12 cellular contexts compared by ENCODE assay signal in genomic region chr3:123799544-123800351, GRCh38.
A peak's percentile ranks its signal among the peaks of the same experiment; 100 is the strongest.
DNase-seq lines count a peak whose midpoint lies in the region; ATAC-seq and TF ChIP-seq lines count a peak whose summit lies in the region.
"Had no signal": no experiment of that assay in that cellular context is flagged by ENCODE, and none has a peak within 500 bp of the region (broad histone marks: within the 10 kb centered on the region; RNA-seq: fewer than 3 reads in every experiment).

No MANE protein-coding gene starts in this region.

- no peak overlapping the region for H3K14ac ChIP-seq in trophoblast cell (ENCODE audit: low read length)

- no peaks in the 10 kb centered on the region for H3K9me3 ChIP-seq in RWPE2 (ENCODE audit: severe bottlenecking)
- H3K9me3 ChIP-seq in trophoblast cell (ENCODE audit: insufficient read depth, low read depth, low read length), result peaks cover 3% of the 10 kb centered on the region
- H3K9me3 ChIP-seq: SJCRH30 had no signal

- no peak overlapping the region for H4K12ac ChIP-seq in trophoblast cell (ENCODE audit: low read depth, low read length)

- H4K8ac ChIP-seq in trophoblast cell (ENCODE audit: low read depth, low read length), result peak overlapping the region; percentile 7

- ATAC-seq in RWPE2 (ENCODE audit: low read depth), result peak; percentile 99
- ATAC-seq in GM18858 (IDR thresholded peaks at IDR 0.05; ENCODE audit: unreplicated experiment), result no peak
- no peak for ATAC-seq in GM21825 (IDR thresholded peaks at IDR 0.05; ENCODE audit: unreplicated experiment)

- no peaks in the 10 kb centered on the region for H3K79me2 ChIP-seq in trophoblast cell (ENCODE audit: control insufficient read depth, insufficient read depth, low read length, poor library complexity)

- H2AFZ ChIP-seq in trophoblast cell (ENCODE audit: insufficient read depth, low read length, poor library complexity), result no peak overlapping the region

- H3K36me3 Mint-ChIP-seq in activated CD4-positive, alpha-beta T cell treated with anti-CD3 and anti-CD28 coated beads, Interleukin-2, amount 10 ng/mL, durations not matched to agents 24 days and 14 days (ENCODE audit: low read depth), result no peaks in the 10 kb centered on the region

- no peak overlapping the region for H3K4ac ChIP-seq in trophoblast cell (ENCODE audit: low read depth, low read length)

- DNase-seq in EH (ENCODE audit: low read depth) (peak; percentile 73), RWPE2 (ENCODE audit: low spot score) (peak; percentile 85), fibroblast of villous mesenchyme (ENCODE audit: low read depth) (peak; percentile 78), trophoblast cell (no peak)
- no peak for DNase-seq in activated CD4-positive, alpha-beta T cell treated with anti-CD3 and anti-CD28 coated beads, Interleukin-2, amount 10 ng/mL, durations not matched to agents 24 days and 14 days
- DNase-seq in stimulated activated naive CD4-positive, alpha-beta T cell treated with Interleukin-2 at 50 U/mL for 16 hours (lab: John Stamatoyannopoulos, UW), result no peak
- DNase-seq: central memory CD4-positive, alpha-beta T cell; NCI-H1436 treated with DMSO at 0.1 percent for 48 hours; stimulated activated CD4-positive, alpha-beta T cell treated with anti-CD3 and anti-CD28 coated beads, Interleukin-12 subunit alpha, Interleukin-12 subunit beta, amount 100 ng/mL, for 4 hours had no signal

- H3K79me1 ChIP-seq in trophoblast cell (ENCODE audit: low read length), result no peaks in the 10 kb centered on the region

- no peak overlapping the region for H2BK120ac ChIP-seq in trophoblast cell (ENCODE audit: insufficient read depth, low read length, poor library complexity)

- no peak overlapping the region for H3K18ac ChIP-seq in trophoblast cell (ENCODE audit: low read length)

- H3K27ac Mint-ChIP-seq in activated CD4-positive, alpha-beta T cell treated with anti-CD3 and anti-CD28 coated beads, Interleukin-2, amount 10 ng/mL, durations not matched to agents 24 days and 14 days, result no peak overlapping the region

- peak overlapping the region; percentile 34 for H2BK12ac ChIP-seq in trophoblast cell (ENCODE audit: low read length)

- no peak overlapping the region for H3K4me3 Mint-ChIP-seq in activated CD4-positive, alpha-beta T cell treated with anti-CD3 and anti-CD28 coated beads, Interleukin-2, amount 10 ng/mL, durations not matched to agents 24 days and 14 days

- no peak overlapping the region for H4K91ac ChIP-seq in trophoblast cell (ENCODE audit: low read depth, low read length)

- no peak overlapping the region for H2BK5ac ChIP-seq in trophoblast cell (ENCODE audit: low read depth, low read length, poor library complexity)

- no peak overlapping the region for H2AK5ac ChIP-seq in trophoblast cell (ENCODE audit: low read length)

- H3K23ac ChIP-seq in trophoblast cell (ENCODE audit: low read length), result no peak overlapping the region

- TF ChIP-seq CTCF in RWPE2 (IDR thresholded peaks at IDR 0.05; ENCODE audit: poor library complexity, severe bottlenecking) (no peak), fibroblast of villous mesenchyme (IDR thresholded peaks at IDR 0.05; ENCODE audit: insufficient read depth, low read depth, low read length) (no peak)

- H3K4me1 Mint-ChIP-seq in activated CD4-positive, alpha-beta T cell treated with anti-CD3 and anti-CD28 coated beads, Interleukin-2, amount 10 ng/mL, durations not matched to agents 24 days and 14 days, result no peaks in the 10 kb centered on the region

- H3K4me2 ChIP-seq in trophoblast cell (ENCODE audit: low read length), result no peak overlapping the region

- H3K4me3 ChIP-seq in RWPE2 (ENCODE audit: severe bottlenecking), result no peak overlapping the region
- peak overlapping the region; percentile 50 for H3K4me3 ChIP-seq in fibroblast of villous mesenchyme (ENCODE audit: low read depth, low read length)
- H3K4me3 ChIP-seq in trophoblast cell (ENCODE audit: low read depth, low read length), result no peak overlapping the region
- H3K4me3 ChIP-seq: SJCRH30 had no signal

- H3K27ac ChIP-seq in RWPE2 (ENCODE audit: poor library complexity, severe bottlenecking) (peak overlapping the region; percentile 37), trophoblast cell (ENCODE audit: low read depth, low read length) (no peak overlapping the region)
- H3K27ac ChIP-seq: SJCRH30 had no signal

- no peaks in the 10 kb centered on the region for H3K9me3 Mint-ChIP-seq in activated CD4-positive, alpha-beta T cell treated with anti-CD3 and anti-CD28 coated beads, Interleukin-2, amount 10 ng/mL, durations not matched to agents 24 days and 14 days

- no peak overlapping the region for H3K9ac ChIP-seq in trophoblast cell (ENCODE audit: low read length)

- WGBS in trophoblast cell (ENCODE audit: extremely low coverage, insufficient coverage, insufficient read length), result no CpG with 5 or more reads among the region's 22 CpGs

- peaks cover 4% of the 10 kb centered on the region for H3K4me1 ChIP-seq in RWPE2 (ENCODE audit: insufficient read depth, poor library complexity, severe bottlenecking)
- H3K4me1 ChIP-seq in trophoblast cell (ENCODE audit: control insufficient read depth in 1 of 2, insufficient read depth in 2 of 2, low read length in 2 of 2), result peaks cover 5% of the 10 kb centered on the region in 2 experiments
- H3K4me1 ChIP-seq: SJCRH30 had no signal

- no peaks in the 10 kb centered on the region for H3K27me3 ChIP-seq in RWPE2 (ENCODE audit: insufficient read depth, poor library complexity, severe bottlenecking)
- no peaks in the 10 kb centered on the region for H3K27me3 ChIP-seq in trophoblast cell (ENCODE audit: insufficient read depth, low read length)

- H3K36me3 ChIP-seq in RWPE2 (ENCODE audit: low read depth), result no peaks in the 10 kb centered on the region
- H3K36me3 ChIP-seq in trophoblast cell (ENCODE audit: control insufficient read depth in 1 of 2, insufficient read depth in 2 of 2, low read length in 2 of 2), result peaks cover 0 to 2% of the 10 kb centered on the region in 2 experiments
- H3K36me3 ChIP-seq: SJCRH30 had no signal

- intact Hi-C loops in activated CD4-positive, alpha-beta T cell treated with anti-CD3 and anti-CD28 coated beads, Interleukin-2, amount 10 ng/mL, durations not matched to agents 24 days and 14 days (cut with micrococcal nuclease), result no loop called here

- H3K27me3 Mint-ChIP-seq in activated CD4-positive, alpha-beta T cell treated with anti-CD3 and anti-CD28 coated beads, Interleukin-2, amount 10 ng/mL, durations not matched to agents 24 days and 14 days, result peaks cover 2% of the 10 kb centered on the region

Comparison
In these comparisons a context has a peak if more than half of its experiments do, and no peak if none do; other contexts are left out.
1. DNase-seq: peak in EH (single experiment), RWPE2 (single experiment) and fibroblast of villous mesenchyme (single experiment); none in trophoblast cell (0 of 2), activated CD4-positive, alpha-beta T cell treated with anti-CD3 and anti-CD28 coated beads, Interleukin-2, amount 10 ng/mL, durations not matched to agents 24 days and 14 days (single experiment) and stimulated activated naive CD4-positive, alpha-beta T cell treated with Interleukin-2 at 50 U/mL for 16 hours (single experiment).